21 cellular contexts compared by ENCODE assay signal in the genomic region with DNA sequence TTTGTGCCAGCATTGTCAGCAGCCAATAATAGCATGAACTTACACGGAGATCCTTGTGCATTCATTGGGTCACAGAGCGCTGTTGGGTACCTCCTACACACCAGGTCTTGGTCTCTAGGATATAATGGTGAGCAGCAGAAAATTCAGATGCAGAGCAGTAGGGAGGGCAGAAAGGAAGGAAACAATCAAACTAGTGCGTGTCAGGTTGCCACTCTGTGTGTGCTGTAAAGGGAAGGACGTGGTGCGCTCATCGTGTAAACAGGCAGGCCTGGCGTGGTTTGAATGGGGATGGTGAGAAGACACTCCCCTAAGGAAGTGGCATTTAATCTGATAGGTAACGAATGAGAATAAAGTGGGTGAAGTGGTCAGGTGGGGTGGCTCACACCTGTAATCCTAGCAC.
"Had no signal": no experiment of that assay in that cellular context is flagged by ENCODE, and none has a peak within 500 bp of the region (broad histone marks: within the 10 kb centered on the region; RNA-seq: fewer than 3 reads in every experiment).

No MANE protein-coding gene starts in this region.

- ATAC-seq: effector memory CD8-positive, alpha-beta T cell; mucosa of descending colon; right lobe of liver; stimulated activated effector memory CD8-positive, alpha-beta T cell treated with anti-CD3 and anti-CD28 coated beads, Interleukin-12 subunit alpha, Interleukin-12 subunit beta, amount 100 ng/mL, for 72 hours had no signal

- H3K27me3 ChIP-seq: cardiac muscle cell, right lobe of liver, vagina had no signal

- H3K27ac Mint-ChIP-seq: activated naive CD8-positive, alpha-beta T cell treated with anti-CD3 and anti-CD28 coated beads, Interleukin-2, amount 10 ng/mL, durations not matched to agents 7 days and 5 days; activated T-cell treated with anti-CD3 and anti-CD28 coated beads, Interleukin-2, amount 50 U/mL, for 24 hours; activated T-helper 2 cell treated with anti-CD3 and anti-CD28 coated beads, Interferon-gamma antibody, Interleukin-2, Interleukin-4, amounts not matched to agents 10 μg/mL and 5 μg/mL and 100 μg/mL, durations not matched to agents 14 hours and 24 hours and 36 hours; dendritic cell treated with granulocyte-macrophage colony-stimulating factor and Interleukin-4, amounts not matched to agents 40 ng/mL and 50 ng/mL, for 4 days; effector memory CD8-positive, alpha-beta T cell; naive B cell; stimulated activated effector memory CD8-positive, alpha-beta T cell treated with anti-CD3 and anti-CD28 coated beads, Interleukin-12 subunit alpha, Interleukin-12 subunit beta, amount 100 ng/mL, for 72 hours had no signal

- H3K36me3 ChIP-seq: cardiac muscle cell, right lobe of liver, stomach, vagina had no signal

- H3K9me3 Mint-ChIP-seq: effector memory CD8-positive, alpha-beta T cell had no signal

- H3K27me3 Mint-ChIP-seq: activated naive CD8-positive, alpha-beta T cell treated with anti-CD3 and anti-CD28 coated beads, Interleukin-2, amount 10 ng/mL, durations not matched to agents 7 days and 5 days; activated T-cell treated with anti-CD3 and anti-CD28 coated beads, Interleukin-2, amount 50 U/mL, for 24 hours; dendritic cell treated with granulocyte-macrophage colony-stimulating factor and Interleukin-4, amounts not matched to agents 40 ng/mL and 50 ng/mL, for 4 days; naive B cell had no signal

- H3K27ac ChIP-seq: cardiac muscle cell, parathyroid adenoma, right lobe of liver, stomach, vagina had no signal

- H3K36me3 Mint-ChIP-seq: stimulated activated effector memory CD8-positive, alpha-beta T cell treated with anti-CD3 and anti-CD28 coated beads, Interleukin-12 subunit alpha, Interleukin-12 subunit beta, amount 100 ng/mL, for 72 hours had no signal

- H3K4me3 ChIP-seq: cardiac muscle cell, mucosa of descending colon, right lobe of liver, smooth muscle cell, stomach, vagina had no signal

- DNase-seq: activated CD4-positive, alpha-beta T cell treated with anti-CD3 and anti-CD28 coated beads for 1 hour; activated CD4-positive, alpha-beta T cell treated with anti-CD3 and anti-CD28 coated beads, Interleukin-2, amount 50 U/mL, for 48 hours; activated naive CD4-positive, alpha-beta T cell treated with Interleukin-2 at 50 U/mL for 16 hours; activated naive CD8-positive, alpha-beta T cell treated with anti-CD3 and anti-CD28 coated beads, Interleukin-2, amount 10 ng/mL, durations not matched to agents 7 days and 5 days; activated T-cell treated with anti-CD3 and anti-CD28 coated beads, Interleukin-2, amount 50 U/mL, for 24 hours; amygdala; effector memory CD8-positive, alpha-beta T cell; mesenchymal stem cell; mucosa of descending colon; naive B cell; right lobe of liver; stimulated activated CD4-positive, alpha-beta T cell treated with anti-CD3 and anti-CD28 coated beads, Interleukin-4, amount 100 ng/mL, for 1 hour; stomach; T1000 had no signal

- H3K4me3 Mint-ChIP-seq: activated naive CD8-positive, alpha-beta T cell treated with anti-CD3 and anti-CD28 coated beads, Interleukin-2, amount 10 ng/mL, durations not matched to agents 7 days and 5 days; activated T-cell treated with anti-CD3 and anti-CD28 coated beads, Interleukin-2, amount 50 U/mL, for 24 hours; dendritic cell treated with granulocyte-macrophage colony-stimulating factor and Interleukin-4, amounts not matched to agents 40 ng/mL and 50 ng/mL, for 4 days; effector memory CD8-positive, alpha-beta T cell; naive B cell; stimulated activated effector memory CD8-positive, alpha-beta T cell treated with anti-CD3 and anti-CD28 coated beads, Interleukin-12 subunit alpha, Interleukin-12 subunit beta, amount 100 ng/mL, for 72 hours had no signal

- H3K4me1 ChIP-seq: right lobe of liver, vagina had no signal
